ENCODE assay signal across 1 cellular context in the genomic region with DNA sequence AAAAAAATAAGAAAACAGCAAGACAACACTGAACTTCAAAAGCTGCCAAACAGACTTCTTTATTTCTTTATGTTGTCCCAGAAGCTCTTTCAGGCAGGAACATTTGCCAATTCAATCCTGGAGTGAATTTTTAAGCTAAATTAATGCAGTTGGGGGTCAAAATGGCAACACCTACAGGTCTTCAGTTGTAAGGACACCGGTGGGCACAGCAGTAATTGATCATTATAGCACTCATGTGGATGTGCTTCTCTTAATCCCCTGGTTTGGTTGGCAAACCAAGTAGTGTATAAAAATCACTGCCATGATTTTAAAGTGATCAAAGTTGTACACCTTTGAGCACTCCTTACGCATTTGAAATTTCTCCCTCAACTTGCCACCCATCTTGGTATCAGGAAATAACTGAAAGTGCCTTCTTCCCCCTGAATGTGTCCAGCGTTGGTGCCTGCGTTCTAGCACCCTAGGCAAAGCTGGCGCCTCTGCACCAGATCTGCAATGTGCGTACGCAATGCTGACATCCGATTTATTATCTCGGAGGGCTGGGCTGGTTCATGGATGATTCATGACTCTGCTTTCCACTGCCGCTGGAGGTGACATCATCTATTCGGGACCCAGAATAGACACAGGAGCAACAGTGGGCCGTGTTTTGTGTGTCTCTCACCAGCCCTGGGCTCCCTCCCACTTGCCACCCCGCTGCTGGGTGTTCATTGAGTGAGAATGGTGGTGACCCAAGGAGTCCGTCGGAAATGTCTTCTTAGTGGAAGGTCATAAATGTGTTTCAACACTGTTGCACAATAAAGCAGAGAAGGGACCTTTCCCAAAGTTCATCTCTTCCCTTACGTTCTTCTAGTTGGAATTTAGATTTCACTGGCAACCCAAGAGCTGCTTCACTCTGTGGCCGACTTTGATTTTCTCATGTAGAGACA.
TF ChIP-seq lines count a peak whose summit lies in the region.

No MANE protein-coding gene starts in this region.

TF ChIP-seq in K562, 482 proteins besides CTCF, POLR2A, EP300 and RAD21 (continued from another document and continues in another):
- TF ChIP-seq, protein P1, sequence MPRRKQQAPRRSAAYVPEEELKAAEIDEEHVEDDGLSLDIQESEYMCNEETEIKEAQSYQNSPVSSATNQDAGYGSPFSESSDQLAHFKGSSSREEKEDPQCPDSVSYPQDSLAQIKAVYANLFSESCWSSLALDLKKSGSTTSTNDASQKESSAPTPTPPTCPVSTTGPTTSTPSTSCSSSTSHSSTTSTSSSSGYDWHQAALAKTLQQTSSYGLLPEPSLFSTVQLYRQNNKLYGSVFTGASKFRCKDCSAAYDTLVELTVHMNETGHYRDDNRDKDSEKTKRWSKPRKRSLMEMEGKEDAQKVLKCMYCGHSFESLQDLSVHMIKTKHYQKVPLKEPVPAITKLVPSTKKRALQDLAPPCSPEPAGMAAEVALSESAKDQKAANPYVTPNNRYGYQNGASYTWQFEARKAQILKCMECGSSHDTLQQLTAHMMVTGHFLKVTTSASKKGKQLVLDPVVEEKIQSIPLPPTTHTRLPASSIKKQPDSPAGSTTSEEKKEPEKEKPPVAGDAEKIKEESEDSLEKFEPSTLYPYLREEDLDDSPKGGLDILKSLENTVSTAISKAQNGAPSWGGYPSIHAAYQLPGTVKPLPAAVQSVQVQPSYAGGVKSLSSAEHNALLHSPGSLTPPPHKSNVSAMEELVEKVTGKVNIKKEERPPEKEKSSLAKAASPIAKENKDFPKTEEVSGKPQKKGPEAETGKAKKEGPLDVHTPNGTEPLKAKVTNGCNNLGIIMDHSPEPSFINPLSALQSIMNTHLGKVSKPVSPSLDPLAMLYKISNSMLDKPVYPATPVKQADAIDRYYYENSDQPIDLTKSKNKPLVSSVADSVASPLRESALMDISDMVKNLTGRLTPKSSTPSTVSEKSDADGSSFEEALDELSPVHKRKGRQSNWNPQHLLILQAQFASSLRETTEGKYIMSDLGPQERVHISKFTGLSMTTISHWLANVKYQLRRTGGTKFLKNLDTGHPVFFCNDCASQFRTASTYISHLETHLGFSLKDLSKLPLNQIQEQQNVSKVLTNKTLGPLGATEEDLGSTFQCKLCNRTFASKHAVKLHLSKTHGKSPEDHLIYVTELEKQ (CRISPR knock-in tag; IDR thresholded peaks at IDR 0.05) = no peak
- TF ChIP-seq THAP7 (CRISPR knock-in tag; IDR thresholded peaks at IDR 0.05) (no peak), HINFP (tag; conservative IDR thresholded peaks at IDR 0.05; ENCODE audit: low read depth) (no peak), BCL6 (CRISPR knock-in tag; IDR thresholded peaks at IDR 0.05) (no peak), SMC3 (conservative IDR thresholded peaks at IDR 0.05; ENCODE audit: insufficient read depth, low read depth, low read length) (no peak), NCOA1 (IDR thresholded peaks at IDR 0.05; ENCODE audit: low read depth) (no peak), SRSF1 (IDR thresholded peaks at IDR 0.05; ENCODE audit: low read depth, low read length) (no peak), NFXL1 (CRISPR knock-in tag; IDR thresholded peaks at IDR 0.05) (no peak), BRD9 (IDR thresholded peaks at IDR 0.05; ENCODE audit: low read depth, partially characterized antibody) (no peak), ZNF175 (CRISPR knock-in tag; IDR thresholded peaks at IDR 0.05; ENCODE audit: low read depth) (peak; percentile 72; the same call in 1 of the 2 replicates), ZNF444 (CRISPR knock-in tag; IDR thresholded peaks at IDR 0.05) (no peak), ZNF277 (CRISPR knock-in tag; IDR thresholded peaks at IDR 0.05; ENCODE audit: borderline replicate concordance) (no peak), CEBPB (tag; IDR thresholded peaks at IDR 0.05) (peak; percentile 95), ELF1 (tag; IDR thresholded peaks at IDR 0.05) (no peak), ZNF316 (IDR thresholded peaks at IDR 0.05) (peak; percentile 61; the same call in 1 of the 2 replicates), ZSCAN29 (IDR thresholded peaks at IDR 0.05) (no peak), TRIM28 (IDR thresholded peaks at IDR 0.05) (no peak), ZSCAN32 (CRISPR knock-in tag; IDR thresholded peaks at IDR 0.05) (no peak), PHF21A (IDR thresholded peaks at IDR 0.05; ENCODE audit: borderline replicate concordance, low read depth) (no peak), ZNF778 (CRISPR knock-in tag; IDR thresholded peaks at IDR 0.05) (no peak), TCF7L2 (IDR thresholded peaks at IDR 0.05; ENCODE audit: low read depth, low read length) (no peak), PRPF4 (IDR thresholded peaks at IDR 0.05; ENCODE audit: insufficient read depth, low read depth, low read length, poor library complexity, severe bottlenecking) (no peak), HOMEZ (CRISPR knock-in tag; IDR thresholded peaks at IDR 0.05) (no peak), TCF7 (IDR thresholded peaks at IDR 0.05; ENCODE audit: borderline replicate concordance) (no peak), CEBPG (CRISPR knock-in tag; IDR thresholded peaks at IDR 0.05) (peak; percentile 87), CEBPG (tag; conservative IDR thresholded peaks at IDR 0.05 in 1 of 2, IDR thresholded peaks at IDR 0.05 in 1 of 2) (peak; percentile 92 to 97), NR2F6 (CRISPR knock-in tag; IDR thresholded peaks at IDR 0.05) (no peak), GTF2F1 (IDR thresholded peaks at IDR 0.05; ENCODE audit: low read depth, low read length) (no peak), HMBOX1 (IDR thresholded peaks at IDR 0.05) (no peak), SMARCA5 (IDR thresholded peaks at IDR 0.05) (no peak), PHB2 (IDR thresholded peaks at IDR 0.05; ENCODE audit: low read depth) (no peak), RHOXF2B (CRISPR knock-in tag; conservative IDR thresholded peaks at IDR 0.05) (no peak), POLR3A (IDR thresholded peaks at IDR 0.05; ENCODE audit: borderline replicate concordance, extremely low read depth, insufficient read depth, insufficient read length) (no peak), CREB1 (IDR thresholded peaks at IDR 0.05) (peak; percentile 80), CREB1 (CRISPR knock-in tag; IDR thresholded peaks at IDR 0.05) (peak; percentile 26; the same call in 1 of the 2 replicates), ZBTB9 (CRISPR knock-in tag; IDR thresholded peaks at IDR 0.05) (no peak), ATF4 (CRISPR knock-in tag; IDR thresholded peaks at IDR 0.05) (no peak), ZNF212 (CRISPR knock-in tag; IDR thresholded peaks at IDR 0.05) (no peak), RBM14 (IDR thresholded peaks at IDR 0.05; ENCODE audit: borderline replicate concordance, insufficient read depth, low read depth, low read length) (no peak), MAFG (tag; conservative IDR thresholded peaks at IDR 0.05) (peak; percentile 30; the same call in 1 of the 2 replicates), ARHGAP35 (IDR thresholded peaks at IDR 0.05; ENCODE audit: partially characterized antibody) (no peak)
- TF ChIP-seq, protein P2, sequence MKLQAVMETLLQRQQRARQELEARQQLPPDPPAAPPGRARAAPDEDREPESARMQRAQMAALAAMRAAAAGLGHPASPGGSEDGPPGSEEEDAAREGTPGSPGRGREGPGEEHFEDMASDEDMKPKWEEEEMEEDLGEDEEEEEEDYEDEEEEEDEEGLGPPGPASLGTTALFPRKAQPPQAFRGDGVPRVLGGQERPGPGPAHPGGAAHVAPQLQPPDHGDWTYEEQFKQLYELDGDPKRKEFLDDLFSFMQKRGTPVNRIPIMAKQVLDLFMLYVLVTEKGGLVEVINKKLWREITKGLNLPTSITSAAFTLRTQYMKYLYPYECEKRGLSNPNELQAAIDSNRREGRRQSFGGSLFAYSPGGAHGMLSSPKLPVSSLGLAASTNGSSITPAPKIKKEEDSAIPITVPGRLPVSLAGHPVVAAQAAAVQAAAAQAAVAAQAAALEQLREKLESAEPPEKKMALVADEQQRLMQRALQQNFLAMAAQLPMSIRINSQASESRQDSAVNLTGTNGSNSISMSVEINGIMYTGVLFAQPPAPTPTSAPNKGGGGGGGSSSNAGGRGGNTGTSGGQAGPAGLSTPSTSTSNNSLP (IDR thresholded peaks at IDR 0.05; ENCODE audit: borderline replicate concordance, low read depth, low read length) = peak; percentile 16; the same call in 1 of the 2 replicates
- TF ChIP-seq, protein P3, sequence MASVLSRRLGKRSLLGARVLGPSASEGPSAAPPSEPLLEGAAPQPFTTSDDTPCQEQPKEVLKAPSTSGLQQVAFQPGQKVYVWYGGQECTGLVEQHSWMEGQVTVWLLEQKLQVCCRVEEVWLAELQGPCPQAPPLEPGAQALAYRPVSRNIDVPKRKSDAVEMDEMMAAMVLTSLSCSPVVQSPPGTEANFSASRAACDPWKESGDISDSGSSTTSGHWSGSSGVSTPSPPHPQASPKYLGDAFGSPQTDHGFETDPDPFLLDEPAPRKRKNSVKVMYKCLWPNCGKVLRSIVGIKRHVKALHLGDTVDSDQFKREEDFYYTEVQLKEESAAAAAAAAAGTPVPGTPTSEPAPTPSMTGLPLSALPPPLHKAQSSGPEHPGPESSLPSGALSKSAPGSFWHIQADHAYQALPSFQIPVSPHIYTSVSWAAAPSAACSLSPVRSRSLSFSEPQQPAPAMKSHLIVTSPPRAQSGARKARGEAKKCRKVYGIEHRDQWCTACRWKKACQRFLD (CRISPR knock-in tag; IDR thresholded peaks at IDR 0.05) = no peak; the same call in 1 of the 2 replicates
- TF ChIP-seq, protein P4, sequence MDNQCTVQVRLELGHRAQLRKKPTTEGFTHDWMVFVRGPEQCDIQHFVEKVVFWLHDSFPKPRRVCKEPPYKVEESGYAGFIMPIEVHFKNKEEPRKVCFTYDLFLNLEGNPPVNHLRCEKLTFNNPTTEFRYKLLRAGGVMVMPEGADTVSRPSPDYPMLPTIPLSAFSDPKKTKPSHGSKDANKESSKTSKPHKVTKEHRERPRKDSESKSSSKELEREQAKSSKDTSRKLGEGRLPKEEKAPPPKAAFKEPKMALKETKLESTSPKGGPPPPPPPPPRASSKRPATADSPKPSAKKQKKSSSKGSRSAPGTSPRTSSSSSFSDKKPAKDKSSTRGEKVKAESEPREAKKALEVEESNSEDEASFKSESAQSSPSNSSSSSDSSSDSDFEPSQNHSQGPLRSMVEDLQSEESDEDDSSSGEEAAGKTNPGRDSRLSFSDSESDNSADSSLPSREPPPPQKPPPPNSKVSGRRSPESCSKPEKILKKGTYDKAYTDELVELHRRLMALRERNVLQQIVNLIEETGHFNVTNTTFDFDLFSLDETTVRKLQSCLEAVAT (IDR thresholded peaks at IDR 0.05) = no peak
